Comparison of ENCODE assay signal across 8 cellular contexts in genomic region chr14:80959448-80960006, GRCh38. TPM values are rescaled to one million over a fixed set of nuclear protein-coding genes. Genes with fewer than 3 reads are reported as not detected.
DNase-seq lines count a peak whose midpoint lies in the region; ATAC-seq and TF ChIP-seq lines count a peak whose summit lies in the region.

No MANE protein-coding gene starts in this region.

- no peaks in the 10 kb centered on the region for H4K20me1 ChIP-seq in SU-DHL-6 (ENCODE audit: low read depth, low read length)

- H3K9me2 ChIP-seq in SU-DHL-6 (replicated peaks; ENCODE audit: insufficient read depth, low read length), result no peaks in the 10 kb centered on the region

- intact Hi-C loops in CD4-positive, alpha-beta memory T cell (cut with micrococcal nuclease), result loop anchor here (1.0 kb wide), 1 partner anchor 28 kb away; no protein-coding TSS in a partner anchor
- intact Hi-C loops in heart right ventricle (cut with DNase I), result loop anchor here in 4 of 10 donors (10.0 kb wide), 3 partner anchors 205 to 495 kb away; no protein-coding TSS in a partner anchor

- no peaks in the 10 kb centered on the region for H3K27me3 Mint-ChIP-seq in CD4-positive, alpha-beta memory T cell

- H3F3A ChIP-seq in SU-DHL-6 (ENCODE audit: insufficient read depth), result peaks cover 6% of the 10 kb centered on the region; the same call in 1 of the 2 replicates

- TF ChIP-seq CTCF in SU-DHL-6 (IDR thresholded peaks at IDR 0.05; ENCODE audit: insufficient read depth, low read length, poor library complexity, severe bottlenecking) (no peak), heart right ventricle (IDR thresholded peaks at IDR 0.05) (no peak)

- peaks cover 32 to 46% (median 38%) of the 10 kb centered on the region in 4 donors for H3K4me1 Mint-ChIP-seq in CD4-positive, alpha-beta memory T cell

- peak; percentile 98 for ATAC-seq in GM19324 (IDR thresholded peaks at IDR 0.05; ENCODE audit: low FRiP score, unreplicated experiment)
- peak; percentile 97 for ATAC-seq in HG03280 (IDR thresholded peaks at IDR 0.05; ENCODE audit: unreplicated experiment)
- no peak for ATAC-seq in heart right ventricle

- CTCF ChIA-PET in CD4-positive, alpha-beta memory T cell (lab: Charles Lee; ENCODE audit: partially characterized antibody), result interaction anchor here (1.3 to 11.6 kb wide), 5 partner anchors 12 to 261 kb away, joined by 3 to 285 read pairs (median 4); partner anchors contain the start of gene GTF2A1

- no peaks in the 10 kb centered on the region for H3K79me2 ChIP-seq in SU-DHL-6 (ENCODE audit: insufficient read depth, low read length)

- no peaks in the 10 kb centered on the region for H3K9me3 ChIP-seq in CD4-positive, alpha-beta memory T cell (ENCODE audit: control insufficient read depth in 1 of 2, low read length in 2 of 2)
- H3K9me3 ChIP-seq in SU-DHL-6 (ENCODE audit: insufficient read depth, low read length) (no peaks in the 10 kb centered on the region), SJCRH30 (replicated peaks) (no peaks in the 10 kb centered on the region), heart right ventricle (no peaks in the 10 kb centered on the region)
- H3K9me3 ChIP-seq in effector memory CD4-positive, alpha-beta T cell (ENCODE audit: control insufficient read depth, low read length), result no peaks in the 10 kb centered on the region

- POLR2A ChIA-PET in CD4-positive, alpha-beta memory T cell (lab: Charles Lee; ENCODE audit: partially characterized antibody), result interaction anchor here (0.5 to 3.4 kb wide), 8 partner anchors 15 to 574 kb away, joined by 3 to 18 read pairs (median 6); partner anchors contain the start of genes CEP128, GTF2A1 and SEL1L

- no peak overlapping the region for H3K9ac ChIP-seq in SU-DHL-6 (ENCODE audit: low read length)

- peak; percentile 59 to 78 (median 68) for DNase-seq in CD4-positive, alpha-beta memory T cell
- peak in 1 of 3 donors; percentile 40 for DNase-seq in effector memory CD4-positive, alpha-beta T cell
- DNase-seq in SJCRH30 (no peak), heart right ventricle (no peak), ureter (ENCODE audit: low spot score) (no peak)

- H3K9me3 Mint-ChIP-seq in CD4-positive, alpha-beta memory T cell, result peaks cover 0 to 2% (median 0%) of the 10 kb centered on the region in 8 donors

- no peaks in the 10 kb centered on the region for H3K27me3 ChIP-seq in CD4-positive, alpha-beta memory T cell (ENCODE audit: insufficient read depth, low read length)
- H3K27me3 ChIP-seq in SU-DHL-6 (ENCODE audit: low read length) (no peaks in the 10 kb centered on the region), SJCRH30 (no peaks in the 10 kb centered on the region), heart right ventricle (peaks cover 0 to 25% (median 15%) of the 10 kb centered on the region in 7 donors)
- H3K27me3 ChIP-seq in effector memory CD4-positive, alpha-beta T cell (replicated peaks; ENCODE audit: control insufficient read depth, insufficient read depth, low read length, poor library complexity, severe bottlenecking), result no peaks in the 10 kb centered on the region

- no peaks in the 10 kb centered on the region for H3K36me3 ChIP-seq in CD4-positive, alpha-beta memory T cell (ENCODE audit: insufficient read depth, low read length)
- no peaks in the 10 kb centered on the region for H3K36me3 ChIP-seq in SU-DHL-6 (ENCODE audit: low read length)
- no peaks in the 10 kb centered on the region for H3K36me3 ChIP-seq in effector memory CD4-positive, alpha-beta T cell (ENCODE audit: control insufficient read depth, insufficient read depth, low read length)
- no peaks in the 10 kb centered on the region for H3K36me3 ChIP-seq in SJCRH30
- H3K36me3 ChIP-seq in heart right ventricle, result no peaks in the 10 kb centered on the region

- peak overlapping the region in 1 of 2 donors; percentile 33 for H3K4me3 ChIP-seq in CD4-positive, alpha-beta memory T cell (ENCODE audit: low read length in 2 of 2)
- peak overlapping the region; percentile 24 for H3K4me3 ChIP-seq in SU-DHL-6 (ENCODE audit: insufficient read depth, low read length, poor library complexity, severe bottlenecking)
- H3K4me3 ChIP-seq in effector memory CD4-positive, alpha-beta T cell (ENCODE audit: insufficient read depth, low read depth, low read length, poor library complexity, severe bottlenecking), result peak overlapping the region; percentile 24
- no peak overlapping the region for H3K4me3 ChIP-seq in SJCRH30
- no peak overlapping the region for H3K4me3 ChIP-seq in heart right ventricle

- 70 to 81% methylated on average over 5 of the region's 5 CpGs for WGBS in heart right ventricle, 2 donors

- H3K36me3 Mint-ChIP-seq in CD4-positive, alpha-beta memory T cell, result peaks cover 3 to 4% of the 10 kb centered on the region in 2 donors

- peaks cover 46% of the 10 kb centered on the region for H3K4me1 ChIP-seq in CD4-positive, alpha-beta memory T cell (ENCODE audit: insufficient read depth, low read length)
- no peaks in the 10 kb centered on the region for H3K4me1 ChIP-seq in effector memory CD4-positive, alpha-beta T cell (ENCODE audit: control insufficient read depth, insufficient read depth, low read length, poor library complexity, severe bottlenecking)
- H3K4me1 ChIP-seq in SJCRH30 (no peaks in the 10 kb centered on the region), heart right ventricle (peaks cover 0 to 26% (median 9%) of the 10 kb centered on the region in 9 donors)

- peak overlapping the region; percentile 73 to 87 (median 80) for H3K4me3 Mint-ChIP-seq in CD4-positive, alpha-beta memory T cell

- peak overlapping the region; percentile 68 to 95 (median 91) for H3K27ac Mint-ChIP-seq in CD4-positive, alpha-beta memory T cell

- H2AFZ ChIP-seq in SU-DHL-6 (ENCODE audit: low read depth, low read length, severe bottlenecking), result no peak overlapping the region

- H3K27ac ChIP-seq in CD4-positive, alpha-beta memory T cell (ENCODE audit: low read depth, low read length), result peak overlapping the region; percentile 17
- peak overlapping the region; percentile 78 for H3K27ac ChIP-seq in SU-DHL-6 (ENCODE audit: low read depth, low read length)
- no peak overlapping the region for H3K27ac ChIP-seq in effector memory CD4-positive, alpha-beta T cell (ENCODE audit: insufficient read depth, low read length, poor library complexity, severe bottlenecking)
- no peak overlapping the region for H3K27ac ChIP-seq in SJCRH30
- peak overlapping the region in 1 of 10 donors; percentile 61 for H3K27ac ChIP-seq in heart right ventricle

- H3K4me2 ChIP-seq in SU-DHL-6 (ENCODE audit: low read depth, low read length, poor library complexity, severe bottlenecking), result peak overlapping the region; percentile 62

RNA-seq across cellular contexts. Expression of gene TSHR, which starts 4.1 kb away (rescaled TPM):
- under 1 TPM; 0.30 to 0.84 TPM for total RNA-seq in CD4-positive, alpha-beta memory T cell
- polyA plus RNA-seq in CD4-positive, alpha-beta memory T cell, result under 1 TPM in 1 of 2 donors, not detected in 1; 0.09 TPM
- total RNA-seq in SJCRH30 (2014; rRNA removed; shearing (Covaris generic)), result 0.30 TPM in 1 of 2 replicates, not detected in the other
- total RNA-seq in heart right ventricle, result not detected
- polyA plus RNA-seq in heart right ventricle, result under 1 TPM in 1 of 2 donors, not detected in 1; 0.04 TPM
- total RNA-seq in ureter, result not detected

RNA-seq across cellular contexts. Expression of gene CEP128, which starts 18.0 kb away (rescaled TPM):
- 10 to 100 TPM; 20.1 to 21.6 TPM for total RNA-seq in CD4-positive, alpha-beta memory T cell
- 1 to 10 TPM; 2.9 to 9.3 TPM for polyA plus RNA-seq in CD4-positive, alpha-beta memory T cell
- total RNA-seq in SJCRH30 (2014; rRNA removed; shearing (Covaris generic)), result 14.3 and 19.0 TPM in 2 replicates
- total RNA-seq in heart right ventricle (1 to 10 TPM; 2.1 to 4.9 (median 3.8) TPM), ureter (11.5 TPM)
- polyA plus RNA-seq in heart right ventricle, result 1 to 10 TPM in 1 of 2 donors, under 1 TPM in 1; 0.93 to 2.2 TPM

Comparison
In these comparisons a context has a peak if more than half of its experiments do, and no peak if none do; other contexts are left out.
1. DNase-seq: peak in CD4-positive, alpha-beta memory T cell (5 of 5); none in SJCRH30 (0 of 2), heart right ventricle (0 of 2) and ureter (single experiment).
2. H3K27ac ChIP-seq: peak in CD4-positive, alpha-beta memory T cell (single experiment) and SU-DHL-6 (single experiment); none in effector memory CD4-positive, alpha-beta T cell (single experiment) and SJCRH30 (single experiment).
3. H3K4me3 ChIP-seq: peak in SU-DHL-6 (single experiment) and effector memory CD4-positive, alpha-beta T cell (single experiment); none in SJCRH30 (single experiment) and heart right ventricle (0 of 10).
4. ATAC-seq: peak in GM19324 (single experiment) and HG03280 (single experiment); none in heart right ventricle (0 of 8).